Comparison of ENCODE assay signal across 7 cellular contexts in genomic region chr5:119808024-119808423, GRCh38.
"Had no signal": no experiment of that assay in that cellular context is flagged by ENCODE, and none has a peak within 500 bp of the region (broad histone marks: within the 10 kb centered on the region; RNA-seq: fewer than 3 reads in every experiment).

No MANE protein-coding gene starts in this region.

- H3K4me3 ChIP-seq: K562 had no signal

- H3K9ac ChIP-seq: KMS-11 had no signal

- ATAC-seq: K562 had no signal

- FAIRE-seq: HTR-8/SVneo, K562 had no signal

- H3K27ac ChIP-seq: HL-60, KMS-11 had no signal

- DNase-seq: IMR-90, KBM-7, KG1 had no signal

- H3K4me2 ChIP-seq: KMS-11 had no signal
